In genomic region chrX:152832520-152832919, GRCh38 we compare ENCODE assay signal across 1 cellular context.
TF ChIP-seq lines count a peak whose summit lies in the region.

No MANE protein-coding gene starts in this region.

TF ChIP-seq in GM12878, 131 proteins besides CTCF, POLR2A, EP300 and RAD21:
- TF ChIP-seq SMARCA5 (IDR thresholded peaks at IDR 0.05): 0 out of 2 replicates have a peak, but pooled peaks have one; percentile 24
- TF ChIP-seq E2F4 (IDR thresholded peaks at IDR 0.05; ENCODE audit: low read depth, low read length): no peak
- no peak for TF ChIP-seq PRDM15 (CRISPR knock-in tag; IDR thresholded peaks at IDR 0.05)
- TF ChIP-seq RCOR1 (conservative IDR thresholded peaks at IDR 0.05; ENCODE audit: low read depth, low read length): no peak
TF ChIP-seq in GM12878: peak in this region for 1.
